11 cellular contexts compared by ENCODE assay signal in the genomic region with DNA sequence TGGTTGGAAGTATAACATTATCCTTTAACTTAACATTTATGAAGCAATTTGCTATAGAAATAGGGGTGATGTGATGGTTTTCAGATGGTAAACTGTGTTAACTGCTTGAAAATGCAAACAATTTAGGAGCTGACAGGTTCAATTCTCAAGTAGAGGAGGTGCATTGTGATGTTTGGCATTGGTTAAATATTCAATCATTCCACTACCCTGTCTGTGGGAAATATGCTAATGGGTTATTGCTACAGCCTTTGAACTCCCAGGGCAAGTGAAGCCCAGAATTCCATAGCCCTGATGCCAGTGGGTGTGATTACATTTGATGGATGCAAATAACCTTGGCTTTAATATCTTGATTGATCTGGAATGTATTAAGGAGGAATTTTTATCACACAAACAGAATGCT.
DNase-seq lines count a peak whose midpoint lies in the region; ATAC-seq and TF ChIP-seq lines count a peak whose summit lies in the region.
"Had no signal": no experiment of that assay in that cellular context is flagged by ENCODE, and none has a peak within 500 bp of the region (broad histone marks: within the 10 kb centered on the region; RNA-seq: fewer than 3 reads in every experiment).

No MANE protein-coding gene starts in this region.

- H3K4me3 Mint-ChIP-seq in progenitor cell of endocrine pancreas (ENCODE audit: low read depth): no peak overlapping the region

- no peaks in the 10 kb centered on the region for H3K27me3 Mint-ChIP-seq in progenitor cell of endocrine pancreas

- H3K27me3 ChIP-seq in heart left ventricle: no peaks in the 10 kb centered on the region
- H3K27me3 ChIP-seq: BLaER1 treated with 17β-estradiol and CSF1 and Interleukin-3, amounts not matched to agents 10 nM and 100 nM had no signal

- H3K36me3 ChIP-seq in heart left ventricle: no peaks in the 10 kb centered on the region
- H3K36me3 ChIP-seq: BLaER1 treated with 17β-estradiol and CSF1 and Interleukin-3, amounts not matched to agents 10 nM and 100 nM had no signal

- H3K27ac Mint-ChIP-seq in progenitor cell of endocrine pancreas: peak overlapping the region; percentile 77

- peaks cover 0 to 10% (median 0%) of the 10 kb centered on the region in 12 donors for H3K4me1 ChIP-seq in heart left ventricle

- TF ChIP-seq CTCF in fibroblast of villous mesenchyme (IDR thresholded peaks at IDR 0.05; ENCODE audit: insufficient read depth, low read depth, low read length): no peak
- no peak for TF ChIP-seq CTCF in progenitor cell of endocrine pancreas (IDR thresholded peaks at IDR 0.05; ENCODE audit: unreplicated experiment)
- TF ChIP-seq CTCF in heart left ventricle (IDR thresholded peaks at IDR 0.05): no peak

- TF ChIP-seq POLR2A in heart left ventricle (IDR thresholded peaks at IDR 0.05): no peak

- peak overlapping the region in 1 of 12 donors; percentile 50 for H3K27ac ChIP-seq in heart left ventricle
- H3K27ac ChIP-seq: BLaER1 treated with 17β-estradiol and CSF1 and Interleukin-3, amounts not matched to agents 10 nM and 100 nM had no signal

- H3K4me3 ChIP-seq in fibroblast of villous mesenchyme (ENCODE audit: low read depth, low read length) (no peak overlapping the region), heart left ventricle (no peak overlapping the region)
- H3K4me3 ChIP-seq: BLaER1 treated with 17β-estradiol and CSF1 and Interleukin-3, amounts not matched to agents 10 nM and 100 nM had no signal

- in situ Hi-C loops in ACHN (cut with HindIII; ENCODE audit: low pct_ligation_motif_present, low pct_unique_long_range_greater_than_20kb, low sequenced_read_pairs): no loop called here

- H3K4me1 Mint-ChIP-seq in progenitor cell of endocrine pancreas (ENCODE audit: low read depth): peaks cover 41% of the 10 kb centered on the region

- DNase-seq in DMS 273 treated with DMSO at 0.1 percent for 48 hours (lab: John Stamatoyannopoulos, UW): peak; percentile 35
- DNase-seq in SW480 (ENCODE audit: low spot score): peak; percentile 38
- DNase-seq in fibroblast of villous mesenchyme (ENCODE audit: low read depth): peak; percentile 45
- DNase-seq in progenitor cell of endocrine pancreas (ENCODE audit: low spot score, unreplicated experiment): no peak
- no peak for DNase-seq in ACHN
- DNase-seq in activated CD8-positive, alpha-beta memory T cell treated with anti-CD3 and anti-CD28 coated beads, Interleukin-2, amount 50 U/mL, for 48 hours: no peak
- no peak for DNase-seq in heart left ventricle
- DNase-seq: activated CD4-positive, CD25-positive, alpha-beta regulatory T cell; left cardiac atrium had no signal

- H3K36me3 Mint-ChIP-seq in progenitor cell of endocrine pancreas (ENCODE audit: insufficient read depth): no peaks in the 10 kb centered on the region

- peaks cover 4% of the 10 kb centered on the region for H3K9me3 Mint-ChIP-seq in progenitor cell of endocrine pancreas (ENCODE audit: low read depth)

- intact Hi-C loops in heart left ventricle (cut with DNase I): no loop called here

- ATAC-seq in HG02798 (IDR thresholded peaks at IDR 0.05; ENCODE audit: poor library complexity, unreplicated experiment) (no peak), heart left ventricle (no peak)

- H3K9me3 ChIP-seq in heart left ventricle: no peaks in the 10 kb centered on the region
- H3K9me3 ChIP-seq: BLaER1 treated with 17β-estradiol and CSF1 and Interleukin-3, amounts not matched to agents 10 nM and 100 nM had no signal

Comparison
In these comparisons a context has a peak if more than half of its experiments do, and no peak if none do; other contexts are left out.
1. DNase-seq: peak in DMS 273 treated with DMSO at 0.1 percent for 48 hours (single experiment), SW480 (single experiment) and fibroblast of villous mesenchyme (single experiment); none in progenitor cell of endocrine pancreas (single experiment), ACHN (single experiment), activated CD8-positive, alpha-beta memory T cell treated with anti-CD3 and anti-CD28 coated beads, Interleukin-2, amount 50 U/mL, for 48 hours (single experiment) and heart left ventricle (0 of 5).